In genomic region chr18:37495354-37495753, GRCh38 we compare ENCODE assay signal across 35 cellular contexts.
"Had no signal": no experiment of that assay in that cellular context is flagged by ENCODE, and none has a peak within 500 bp of the region (broad histone marks: within the 10 kb centered on the region; RNA-seq: fewer than 3 reads in every experiment).

No MANE protein-coding gene starts in this region.

- H3K4me3 Mint-ChIP-seq: activated B cell treated with CpG ODN at 0.5 μM for 24 hours; activated CD4-positive, alpha-beta memory T cell treated with anti-CD3 and anti-CD28 coated beads for 36 hours; activated CD4-positive, alpha-beta T cell treated with anti-CD3 and anti-CD28 coated beads, Interleukin-2, amount 10 ng/mL, durations not matched to agents 24 days and 14 days; activated CD8-positive, alpha-beta T cell treated with anti-CD3 and anti-CD28 coated beads for 36 hours; activated naive CD4-positive, alpha-beta T cell treated with anti-CD3 and anti-CD28 coated beads for 36 hours; activated naive CD8-positive, alpha-beta T cell treated with anti-CD3 and anti-CD28 coated beads for 36 hours; activated T-cell treated with anti-CD3 and anti-CD28 coated beads, Interleukin-2, amount 50 U/mL, for 4 hours; activated T-cell treated with anti-CD3 and anti-CD28 coated beads, Interleukin-2, amount 50 U/mL, for 72 hours; activated T-helper 1 cell treated with anti-CD3 and anti-CD28 coated beads, Interleukin-12 subunit alpha, Interleukin-12 subunit beta, Interleukin-2, Interleukin-4 antibody, amounts not matched to agents 30 ng/mL and 10 ng/mL and 1 ng/mL, durations not matched to agents 14 hours and 24 hours and 36 hours; activated T-helper 17 cell treated with anti-CD3 and anti-CD28 coated beads, Interleukin-2, amount 50 U/mL, for 72 hours; T-helper 1 cell treated with Interleukin-12 subunit alpha and Interleukin-12 subunit beta and Interleukin-4 antibody, amounts not matched to agents 30 μg/mL and 1 μg/mL, for 36 hours; T-helper 2 cell treated with Interferon-gamma antibody and Interleukin-4, amounts not matched to agents 5 μg/mL and 100 μg/mL, for 36 hours had no signal

- H3K9me3 ChIP-seq: adrenal gland, body of pancreas, breast epithelium had no signal

- ATAC-seq: activated CD8-positive, alpha-beta T cell treated with anti-CD3 and anti-CD28 coated beads for 36 hours; activated naive CD4-positive, alpha-beta T cell treated with anti-CD3 and anti-CD28 coated beads, Interleukin-2, amount 50 U/mL, for 72 hours; activated T-cell treated with anti-CD3 and anti-CD28 coated beads, Interleukin-2, amount 50 U/mL, for 4 hours; activated T-cell treated with anti-CD3 and anti-CD28 coated beads, Interleukin-2, amount 50 U/mL, for 72 hours; activated T-helper 17 cell treated with anti-CD3 and anti-CD28 coated beads, Interleukin-2, amount 50 U/mL, for 72 hours; body of pancreas had no signal

- DNase-seq: activated B cell treated with CpG ODN at 0.5 μM for 24 hours; activated CD4-positive, alpha-beta memory T cell treated with anti-CD3 and anti-CD28 coated beads for 36 hours; activated CD4-positive, alpha-beta T cell treated with anti-CD3 and anti-CD28 coated beads for 4 hours; activated CD4-positive, alpha-beta T cell treated with anti-CD3 and anti-CD28 coated beads, Interleukin-2, amount 10 ng/mL, durations not matched to agents 24 days and 14 days; activated CD4-positive, alpha-beta T cell treated with anti-CD3 and anti-CD28 coated beads, Interleukin-2, amount 50 U/mL, for 1 hour; activated CD4-positive, alpha-beta T cell treated with anti-CD3 and anti-CD28 coated beads, Interleukin-2, amount 50 U/mL, for 4 hours; activated CD4-positive, CD25-positive, alpha-beta regulatory T cell treated with anti-CD3 and anti-CD28 coated beads, Interleukin-2, amount 50 U/mL, for 72 hours; activated CD8-positive, alpha-beta memory T cell treated with anti-CD3 and anti-CD28 coated beads, Interleukin-2, amount 50 U/mL, for 4 hours; activated CD8-positive, alpha-beta T cell treated with anti-CD3 and anti-CD28 coated beads for 36 hours; activated effector memory CD4-positive, alpha-beta T cell treated with anti-CD3 and anti-CD28 coated beads, Interleukin-2, amount 50 U/mL, for 16 hours; activated gamma-delta T cell treated with Interleukin-2 at 50 U/mL for 16 hours; activated naive CD4-positive, alpha-beta T cell; activated naive CD4-positive, alpha-beta T cell treated with anti-CD3 and anti-CD28 coated beads for 36 hours; activated naive CD4-positive, alpha-beta T cell treated with anti-CD3 and anti-CD28 coated beads, Interleukin-2, amount 50 U/mL, for 16 hours; activated naive CD8-positive, alpha-beta T cell treated with anti-CD3 and anti-CD28 coated beads for 36 hours; activated T-cell treated with anti-CD3 and anti-CD28 coated beads for 4 hours; activated T-cell treated with anti-CD3 and anti-CD28 coated beads, Interleukin-2, amount 50 U/mL, for 1 hour; activated T-cell treated with anti-CD3 and anti-CD28 coated beads, Interleukin-2, amount 50 U/mL, for 4 hours; activated T-cell treated with anti-CD3 and anti-CD28 coated beads, Interleukin-2, amount 50 U/mL, for 72 hours; adrenal gland; amniotic stem cell; aorta; body of pancreas; brain microvascular endothelial cell; central memory CD4-positive, alpha-beta T cell; T-helper 1 cell; T-helper 2 cell; T-helper 9 cell had no signal

- H3K27ac ChIP-seq: adrenal gland, body of pancreas, brain microvascular endothelial cell, breast epithelium, VCaP had no signal

- H3K4me1 Mint-ChIP-seq: activated B cell treated with CpG ODN at 0.5 μM for 24 hours; activated CD4-positive, alpha-beta T cell treated with anti-CD3 and anti-CD28 coated beads, Interleukin-2, amount 10 ng/mL, durations not matched to agents 24 days and 14 days; activated naive CD8-positive, alpha-beta T cell treated with anti-CD3 and anti-CD28 coated beads for 36 hours; activated T-helper 17 cell treated with anti-CD3 and anti-CD28 coated beads, Interleukin-2, amount 50 U/mL, for 72 hours had no signal

- H3K27ac Mint-ChIP-seq: activated B cell treated with CpG ODN at 0.5 μM for 24 hours; activated CD4-positive, alpha-beta memory T cell treated with anti-CD3 and anti-CD28 coated beads for 36 hours; activated CD4-positive, alpha-beta T cell treated with anti-CD3 and anti-CD28 coated beads, Interleukin-2, amount 10 ng/mL, durations not matched to agents 24 days and 14 days; activated CD8-positive, alpha-beta T cell treated with anti-CD3 and anti-CD28 coated beads for 36 hours; activated naive CD4-positive, alpha-beta T cell treated with anti-CD3 and anti-CD28 coated beads for 36 hours; activated naive CD4-positive, alpha-beta T cell treated with anti-CD3 and anti-CD28 coated beads, Interleukin-2, amount 50 U/mL, for 72 hours; activated naive CD8-positive, alpha-beta T cell treated with anti-CD3 and anti-CD28 coated beads for 36 hours; activated T-cell treated with anti-CD3 and anti-CD28 coated beads, Interleukin-2, amount 50 U/mL, for 72 hours; activated T-helper 1 cell treated with anti-CD3 and anti-CD28 coated beads, Interleukin-12 subunit alpha, Interleukin-12 subunit beta, Interleukin-2, Interleukin-4 antibody, amounts not matched to agents 30 ng/mL and 10 ng/mL and 1 ng/mL, durations not matched to agents 14 hours and 24 hours and 36 hours; activated T-helper 17 cell treated with anti-CD3 and anti-CD28 coated beads, Interleukin-2, amount 50 U/mL, for 72 hours; T-helper 1 cell treated with Interleukin-12 subunit alpha and Interleukin-12 subunit beta and Interleukin-4 antibody, amounts not matched to agents 30 μg/mL and 1 μg/mL, for 36 hours; T-helper 2 cell treated with Interferon-gamma antibody and Interleukin-4, amounts not matched to agents 5 μg/mL and 100 μg/mL, for 36 hours had no signal

- H3K27me3 ChIP-seq: adrenal gland, body of pancreas, brain microvascular endothelial cell had no signal

- H3K4me1 ChIP-seq: adrenal gland, body of pancreas, breast epithelium had no signal

- H3K9me3 Mint-ChIP-seq: activated B cell treated with CpG ODN at 0.5 μM for 24 hours; activated CD4-positive, alpha-beta memory T cell treated with anti-CD3 and anti-CD28 coated beads for 36 hours; activated CD4-positive, alpha-beta T cell treated with anti-CD3 and anti-CD28 coated beads, Interleukin-2, amount 10 ng/mL, durations not matched to agents 24 days and 14 days; activated CD8-positive, alpha-beta T cell treated with anti-CD3 and anti-CD28 coated beads for 36 hours; activated naive CD4-positive, alpha-beta T cell treated with anti-CD3 and anti-CD28 coated beads for 36 hours; activated naive CD4-positive, alpha-beta T cell treated with anti-CD3 and anti-CD28 coated beads, Interleukin-2, amount 50 U/mL, for 72 hours; activated naive CD8-positive, alpha-beta T cell treated with anti-CD3 and anti-CD28 coated beads for 36 hours; activated T-cell treated with anti-CD3 and anti-CD28 coated beads, Interleukin-2, amount 50 U/mL, for 4 hours; activated T-cell treated with anti-CD3 and anti-CD28 coated beads, Interleukin-2, amount 50 U/mL, for 72 hours; activated T-helper 1 cell treated with anti-CD3 and anti-CD28 coated beads, Interleukin-12 subunit alpha, Interleukin-12 subunit beta, Interleukin-2, Interleukin-4 antibody, amounts not matched to agents 30 ng/mL and 10 ng/mL and 1 ng/mL, durations not matched to agents 14 hours and 24 hours and 36 hours; activated T-helper 17 cell treated with anti-CD3 and anti-CD28 coated beads, Interleukin-2, amount 50 U/mL, for 72 hours; T-helper 1 cell treated with Interleukin-12 subunit alpha and Interleukin-12 subunit beta and Interleukin-4 antibody, amounts not matched to agents 30 μg/mL and 1 μg/mL, for 36 hours; T-helper 2 cell treated with Interferon-gamma antibody and Interleukin-4, amounts not matched to agents 5 μg/mL and 100 μg/mL, for 36 hours had no signal

- H3K36me3 Mint-ChIP-seq: activated CD4-positive, alpha-beta memory T cell treated with anti-CD3 and anti-CD28 coated beads for 36 hours; activated naive CD4-positive, alpha-beta T cell treated with anti-CD3 and anti-CD28 coated beads, Interleukin-2, amount 50 U/mL, for 72 hours; activated naive CD8-positive, alpha-beta T cell treated with anti-CD3 and anti-CD28 coated beads for 36 hours had no signal
